Comparison of ENCODE assay signal across 1 cellular context in genomic region chr21:42844411-42845113, GRCh38.
TF ChIP-seq lines count a peak whose summit lies in the region.

No MANE protein-coding gene starts in this region.

TF ChIP-seq in WTC11, 78 proteins besides CTCF, POLR2A, EP300 and RAD21 (continued from another document):
- TF ChIP-seq ZMAT4 (CRISPR knock-in tag; IDR thresholded peaks at IDR 0.05), result no peak
- TF ChIP-seq ZNF232 (CRISPR knock-in tag; IDR thresholded peaks at IDR 0.05), result no peak
- no peak for TF ChIP-seq E2F1 (CRISPR knock-in tag; IDR thresholded peaks at IDR 0.05)
- no peak for TF ChIP-seq ZNF138 (CRISPR knock-in tag; conservative IDR thresholded peaks at IDR 0.05)
- TF ChIP-seq AFF4 (CRISPR knock-in tag; IDR thresholded peaks at IDR 0.05; ENCODE audit: borderline replicate concordance), result no peak
- TF ChIP-seq NFYB (CRISPR knock-in tag; conservative IDR thresholded peaks at IDR 0.05; ENCODE audit: low read depth), result no peak
- no peak for TF ChIP-seq IRF2 (CRISPR knock-in tag; IDR thresholded peaks at IDR 0.05; ENCODE audit: borderline replicate concordance, low read depth)
- TF ChIP-seq PRRX2 (CRISPR knock-in tag; IDR thresholded peaks at IDR 0.05), result no peak
- TF ChIP-seq PREB (CRISPR knock-in tag; IDR thresholded peaks at IDR 0.05; ENCODE audit: borderline replicate concordance), result no peak
- TF ChIP-seq ZNF425 (CRISPR knock-in tag; conservative IDR thresholded peaks at IDR 0.05), result no peak
- TF ChIP-seq TP53 (CRISPR knock-in tag; IDR thresholded peaks at IDR 0.05), result no peak
- no peak for TF ChIP-seq JAZF1 (CRISPR knock-in tag; IDR thresholded peaks at IDR 0.05)
- no peak for TF ChIP-seq OVOL2 (CRISPR knock-in tag; IDR thresholded peaks at IDR 0.05; ENCODE audit: borderline replicate concordance)
- no peak for TF ChIP-seq ZBTB21 (CRISPR knock-in tag; IDR thresholded peaks at IDR 0.05; ENCODE audit: borderline replicate concordance)
- no peak for TF ChIP-seq NR3C1 (CRISPR knock-in tag; conservative IDR thresholded peaks at IDR 0.05; ENCODE audit: low read depth)
- TF ChIP-seq ESRRA (CRISPR knock-in tag; IDR thresholded peaks at IDR 0.05; ENCODE audit: borderline replicate concordance), result no peak
- TF ChIP-seq SMAD4 (CRISPR knock-in tag; IDR thresholded peaks at IDR 0.05), result no peak
- no peak for TF ChIP-seq IRF1 (CRISPR knock-in tag; IDR thresholded peaks at IDR 0.05)
